Comparison of ENCODE assay signal across 26 cellular contexts in genomic region chr1:3119061-3119460, GRCh38. TPM values are rescaled to one million over a fixed set of nuclear protein-coding genes. Genes with fewer than 3 reads are reported as not detected.
DNase-seq lines count a peak whose midpoint lies in the region; ATAC-seq and TF ChIP-seq lines count a peak whose summit lies in the region.
"Had no signal": no experiment of that assay in that cellular context is flagged by ENCODE, and none has a peak within 500 bp of the region (broad histone marks: within the 10 kb centered on the region; RNA-seq: fewer than 3 reads in every experiment).

No MANE protein-coding gene starts in this region.

- H3K27me3 ChIP-seq in neural cell (ENCODE audit: insufficient read depth, low read depth, low read length), result no peaks in the 10 kb centered on the region
- no peaks in the 10 kb centered on the region for H3K27me3 ChIP-seq in thoracic aorta (replicated peaks; ENCODE audit: insufficient read depth)
- no peaks in the 10 kb centered on the region for H3K27me3 ChIP-seq in dorsolateral prefrontal cortex
- no peaks in the 10 kb centered on the region for H3K27me3 ChIP-seq in uterus
- H3K27me3 ChIP-seq: MG63, SJCRH30 had no signal

- H3K9me2 ChIP-seq in neural cell (ENCODE audit: insufficient read depth, low read length), result no peaks in the 10 kb centered on the region

- intact Hi-C loops in dorsolateral prefrontal cortex (cut with DNase I), result no loop called here
- intact Hi-C loops in uterus (cut with DNase I; ENCODE audit: low total_unique reads), result no loop called here

- peaks cover 64% of the 10 kb centered on the region for H3K79me2 ChIP-seq in neural cell (replicated peaks; ENCODE audit: insufficient read depth, low read length)

- no peaks in the 10 kb centered on the region for H4K20me1 ChIP-seq in neural cell (ENCODE audit: insufficient read depth)

- H3K9ac ChIP-seq in neural cell (ENCODE audit: low read length), result peak overlapping the region; percentile 47

- TF ChIP-seq CTCF in coronary artery (IDR thresholded peaks at IDR 0.05) (no peak), neural cell (IDR thresholded peaks at IDR 0.05; ENCODE audit: poor library complexity, severe bottlenecking) (no peak), thoracic aorta (IDR thresholded peaks at IDR 0.05) (no peak), dorsolateral prefrontal cortex (IDR thresholded peaks at IDR 0.05 in 54 of 56, conservative IDR thresholded peaks at IDR 0.05 in 2 of 56; ENCODE audit: low read depth in 1 of 56, partially characterized antibody in 56 of 56) (no peak), uterus (IDR thresholded peaks at IDR 0.05) (no peak)

- H3K9me3 ChIP-seq in neural cell (ENCODE audit: low read length), result no peaks in the 10 kb centered on the region
- H3K9me3 ChIP-seq in thoracic aorta, result no peaks in the 10 kb centered on the region
- H3K9me3 ChIP-seq in uterus, result no peaks in the 10 kb centered on the region
- H3K9me3 ChIP-seq: Caco-2, MG63, SJCRH30 had no signal

- H3K4me2 ChIP-seq in neural cell (ENCODE audit: low read length), result no peak overlapping the region
- H3K4me2 ChIP-seq: PC-9 had no signal

- DNase-seq in coronary artery (ENCODE audit: low spot score) (no peak), thoracic aorta (ENCODE audit: low spot score) (no peak), dorsolateral prefrontal cortex (no peak), uterus (no peak)
- no peak for DNase-seq in activated CD4-positive, alpha-beta T cell treated with anti-CD3 and anti-CD28 coated beads for 48 hours
- DNase-seq: C1 segment of cervical spinal cord; Caco-2; CD4-positive, alpha-beta memory T cell; DMS79 treated with DMSO at 0.1 percent for 48 hours; GF-D8; H9; IMR-90; KG1; MG63; NCI-H2029; NCI-H446 treated with DMSO at 0.1 percent for 48 hours; NCI-H526; NCI-H82; NK-92 treated with Interleukin-12 subunit alpha and Interleukin-12 subunit beta, amount 100 ng/mL, for 24 hours; PC-9 had no signal

- TF ChIP-seq RAD21 in neural cell (conservative IDR thresholded peaks at IDR 0.05), result no peak

- no peak overlapping the region for H2AFZ ChIP-seq in neural cell (ENCODE audit: low read depth, low read length)
- H2AFZ ChIP-seq: PC-9 had no signal

- TF ChIP-seq EP300 in neural cell (conservative IDR thresholded peaks at IDR 0.05; ENCODE audit: poor library complexity, severe bottlenecking), result no peak

- H3K4me3 ChIP-seq in coronary artery (no peak overlapping the region), neural cell (ENCODE audit: low read length) (no peak overlapping the region), thoracic aorta (no peak overlapping the region), dorsolateral prefrontal cortex (no peak overlapping the region), uterus (no peak overlapping the region)
- H3K4me3 ChIP-seq: MG63, PC-9, SJCRH30 had no signal

- H3K4me1 ChIP-seq in thoracic aorta (ENCODE audit: control insufficient read depth in 1 of 2, low read depth in 2 of 2) (peaks cover 51 to 100% of the 10 kb centered on the region in 2 donors), uterus (no peaks in the 10 kb centered on the region)
- H3K4me1 ChIP-seq: Caco-2, SJCRH30 had no signal

- H3F3A ChIP-seq in neural cell (ENCODE audit: insufficient read depth, low read length, poor library complexity, severe bottlenecking), result no peaks in the 10 kb centered on the region

- ATAC-seq in thoracic aorta (ENCODE audit: insufficient number of reproducible peaks, low FRiP score, low read depth), result no peak
- ATAC-seq in GM21619 (IDR thresholded peaks at IDR 0.05; ENCODE audit: unreplicated experiment), result no peak
- ATAC-seq: Right ventricle myocardium inferior, SK-N-SH treated with all-trans-retinoic acid at 6 μM for 48 hours had no signal

- peak overlapping the region; percentile 90 to 91 for H3K27ac ChIP-seq in coronary artery
- peak overlapping the region; percentile 25 for H3K27ac ChIP-seq in neural cell (ENCODE audit: low read length)
- peak overlapping the region; percentile 95 to 97 for H3K27ac ChIP-seq in thoracic aorta
- H3K27ac ChIP-seq in dorsolateral prefrontal cortex, result peak overlapping the region in 15 of 59 donors; percentile 1 to 80 (median 42)
- H3K27ac ChIP-seq in uterus, result no peak overlapping the region
- H3K27ac ChIP-seq: PC-9, SJCRH30 had no signal

- no peak for TF ChIP-seq POLR2A in uterus (IDR thresholded peaks at IDR 0.05)

- H3K36me3 ChIP-seq in neural cell (ENCODE audit: insufficient read depth, low read length), result no peaks in the 10 kb centered on the region
- H3K36me3 ChIP-seq in thoracic aorta, result no peaks in the 10 kb centered on the region
- H3K36me3 ChIP-seq in uterus, result no peaks in the 10 kb centered on the region
- H3K36me3 ChIP-seq: MG63, SJCRH30 had no signal

TF ChIP-seq in neural cell, 6 proteins besides CTCF, POLR2A, EP300 and RAD21:
- TF ChIP-seq MXI1 (conservative IDR thresholded peaks at IDR 0.05; ENCODE audit: poor library complexity, severe bottlenecking), result no peak
- no peak for TF ChIP-seq EZH2 (IDR thresholded peaks at IDR 0.05; ENCODE audit: borderline replicate concordance, insufficient read depth, low read length, poor library complexity, severe bottlenecking)
- no peak for TF ChIP-seq POLR2AphosphoS5 (IDR thresholded peaks at IDR 0.05)
- TF ChIP-seq TAF1 (IDR thresholded peaks at IDR 0.05; ENCODE audit: low read depth), result no peak
- no peak for TF ChIP-seq SMC3 (conservative IDR thresholded peaks at IDR 0.05; ENCODE audit: poor library complexity)
- TF ChIP-seq, protein P1, sequence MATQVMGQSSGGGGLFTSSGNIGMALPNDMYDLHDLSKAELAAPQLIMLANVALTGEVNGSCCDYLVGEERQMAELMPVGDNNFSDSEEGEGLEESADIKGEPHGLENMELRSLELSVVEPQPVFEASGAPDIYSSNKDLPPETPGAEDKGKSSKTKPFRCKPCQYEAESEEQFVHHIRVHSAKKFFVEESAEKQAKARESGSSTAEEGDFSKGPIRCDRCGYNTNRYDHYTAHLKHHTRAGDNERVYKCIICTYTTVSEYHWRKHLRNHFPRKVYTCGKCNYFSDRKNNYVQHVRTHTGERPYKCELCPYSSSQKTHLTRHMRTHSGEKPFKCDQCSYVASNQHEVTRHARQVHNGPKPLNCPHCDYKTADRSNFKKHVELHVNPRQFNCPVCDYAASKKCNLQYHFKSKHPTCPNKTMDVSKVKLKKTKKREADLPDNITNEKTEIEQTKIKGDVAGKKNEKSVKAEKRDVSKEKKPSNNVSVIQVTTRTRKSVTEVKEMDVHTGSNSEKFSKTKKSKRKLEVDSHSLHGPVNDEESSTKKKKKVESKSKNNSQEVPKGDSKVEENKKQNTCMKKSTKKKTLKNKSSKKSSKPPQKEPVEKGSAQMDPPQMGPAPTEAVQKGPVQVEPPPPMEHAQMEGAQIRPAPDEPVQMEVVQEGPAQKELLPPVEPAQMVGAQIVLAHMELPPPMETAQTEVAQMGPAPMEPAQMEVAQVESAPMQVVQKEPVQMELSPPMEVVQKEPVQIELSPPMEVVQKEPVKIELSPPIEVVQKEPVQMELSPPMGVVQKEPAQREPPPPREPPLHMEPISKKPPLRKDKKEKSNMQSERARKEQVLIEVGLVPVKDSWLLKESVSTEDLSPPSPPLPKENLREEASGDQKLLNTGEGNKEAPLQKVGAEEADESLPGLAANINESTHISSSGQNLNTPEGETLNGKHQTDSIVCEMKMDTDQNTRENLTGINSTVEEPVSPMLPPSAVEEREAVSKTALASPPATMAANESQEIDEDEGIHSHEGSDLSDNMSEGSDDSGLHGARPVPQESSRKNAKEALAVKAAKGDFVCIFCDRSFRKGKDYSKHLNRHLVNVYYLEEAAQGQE (IDR thresholded peaks at IDR 0.05; ENCODE audit: borderline replicate concordance), result no peak

RNA-seq across cellular contexts. Expression of gene PRDM16, which starts 50.1 kb away (rescaled TPM):
- 0.16 and 0.21 TPM in 2 replicates for polyA plus RNA-seq in neural cell
- polyA minus RNA-seq in neural cell, result 2.7 and 5.1 TPM in 2 replicates
- total RNA-seq in thoracic aorta (10 to 100 TPM; 68.9 to 85.4 TPM), dorsolateral prefrontal cortex (10 to 100 TPM in 119 of 120 experiments, 1 to 10 TPM in 1; 9.8 to 52.0 (median 18.9) TPM), uterus (1 to 10 TPM in 1 of 4 donors, under 1 TPM in 2, not detected in 1; 0.26 to 7.7 (median 0.35) TPM)
- total RNA-seq: CD4-positive, alpha-beta memory T cell; IMR-90; PC-9; RPMI7951 had no signal
- polyA plus RNA-seq: CD4-positive, alpha-beta memory T cell had no signal

Comparison
In these comparisons a context has a peak if more than half of its experiments do, and no peak if none do; other contexts are left out.
1. H3K27ac ChIP-seq: peak in coronary artery (2 of 2), neural cell (single experiment) and thoracic aorta (2 of 2); none in uterus (0 of 2).